Comparison of ENCODE assay signal across 8 cellular contexts in the genomic region with DNA sequence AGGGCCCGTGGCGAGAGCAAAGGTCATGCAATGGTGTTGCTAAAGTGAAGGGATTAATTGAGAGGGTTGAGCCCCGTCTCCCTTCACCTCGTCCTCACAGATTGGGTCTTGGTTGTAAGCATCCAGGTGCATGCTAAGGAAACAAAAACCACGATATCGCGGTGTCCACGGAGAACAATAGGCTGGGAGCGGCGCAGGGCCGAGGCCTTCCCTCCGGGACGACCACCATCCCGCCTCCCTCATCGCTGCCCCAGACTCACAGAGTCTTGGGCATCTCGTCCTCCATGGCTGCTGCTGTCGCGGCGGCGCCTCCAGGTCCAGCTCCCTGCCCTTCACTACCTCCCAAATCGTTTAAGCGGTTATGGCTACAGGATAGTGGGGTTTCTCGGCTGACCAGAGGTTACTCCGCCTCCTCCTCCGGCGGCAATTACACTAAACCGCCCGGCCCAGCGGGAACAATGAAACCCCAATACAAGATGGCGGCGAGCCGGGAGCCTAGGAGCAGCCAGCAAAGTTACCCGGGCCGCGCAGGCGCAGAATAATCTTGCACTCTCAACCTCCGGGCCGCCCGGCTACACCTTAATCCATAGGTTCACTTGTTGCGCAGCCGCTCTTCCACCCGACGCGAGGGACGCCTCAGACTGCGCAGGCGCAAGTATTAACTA. TPM values are rescaled to one million over a fixed set of nuclear protein-coding genes. Genes with fewer than 3 reads are reported as not detected.
A peak's percentile ranks its signal among the peaks of the same experiment; 100 is the strongest.
DNase-seq lines count a peak whose midpoint lies in the region; ATAC-seq, FAIRE-seq and TF ChIP-seq lines count a peak whose summit lies in the region.

A gene with protein sequence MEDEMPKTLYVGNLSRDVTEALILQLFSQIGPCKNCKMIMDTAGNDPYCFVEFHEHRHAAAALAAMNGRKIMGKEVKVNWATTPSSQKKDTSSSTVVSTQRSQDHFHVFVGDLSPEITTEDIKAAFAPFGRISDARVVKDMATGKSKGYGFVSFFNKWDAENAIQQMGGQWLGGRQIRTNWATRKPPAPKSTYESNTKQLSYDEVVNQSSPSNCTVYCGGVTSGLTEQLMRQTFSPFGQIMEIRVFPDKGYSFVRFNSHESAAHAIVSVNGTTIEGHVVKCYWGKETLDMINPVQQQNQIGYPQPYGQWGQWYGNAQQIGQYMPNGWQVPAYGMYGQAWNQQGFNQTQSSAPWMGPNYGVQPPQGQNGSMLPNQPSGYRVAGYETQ (minus strand): TSS at position 484 of the 665 bp plus-strand sequence. CDS start 198 bp downstream, at position 286.

- CTCF ChIA-PET in Calu3 (lab: Charles Lee): no interaction called here
- CTCF ChIA-PET in endothelial cell of umbilical vein (lab: Charles Lee): no interaction called here

- ATAC-seq in GM21447 (IDR thresholded peaks at IDR 0.05; ENCODE audit: unreplicated experiment): peak; percentile 96

- H3K9me3 ChIP-seq in HUES64 (ENCODE audit: insufficient read depth, low read depth, low read length) (no peaks in the 10 kb centered on the region), OCI-LY1 (ENCODE audit: low read length) (no peaks in the 10 kb centered on the region), endothelial cell of umbilical vein (replicated peaks; ENCODE audit: control insufficient read depth, insufficient read depth, low read length) (no peaks in the 10 kb centered on the region)

- no peaks in the 10 kb centered on the region for H3K9me2 ChIP-seq in OCI-LY1 (ENCODE audit: low read depth, low read length)

- peak within 1 kb of the TSS; percentile 80 for H3K4me3 ChIP-seq in HUES64 (ENCODE audit: low read length)
- H3K4me3 ChIP-seq in OCI-LY1 (ENCODE audit: low read depth, low read length, poor library complexity, severe bottlenecking): peak within 1 kb of the TSS; percentile 91
- peak within 1 kb of the TSS; percentile 75 to 100 (median 97) for H3K4me3 ChIP-seq in endothelial cell of umbilical vein (replicated peaks in 1 of 3; ENCODE audit: insufficient read depth in 1 of 3, low read depth in 1 of 3, low read length in 3 of 3)

- H3F3A ChIP-seq in OCI-LY1 (ENCODE audit: insufficient read depth, low read length): 0 out of 2 replicates have a peak, but pooled peaks cover 6% of the 10 kb centered on the region

- H2AFZ ChIP-seq in OCI-LY1 (ENCODE audit: low read length) (no peak within 1 kb of the TSS), endothelial cell of umbilical vein (ENCODE audit: low read depth, low read length) (peak within 1 kb of the TSS; percentile 2)

- peaks cover 9% of the 10 kb centered on the region; the same call in 1 of the 2 replicates for H3K36me3 ChIP-seq in HUES64 (ENCODE audit: insufficient read depth, low read length)
- H3K36me3 ChIP-seq in OCI-LY1 (ENCODE audit: insufficient read depth, low read length): peaks cover 11% of the 10 kb centered on the region; the same call in 1 of the 2 replicates
- no peaks in the 10 kb centered on the region for H3K36me3 ChIP-seq in endothelial cell of umbilical vein (ENCODE audit: control insufficient read depth in 2 of 2, extremely low read depth in 1 of 2, insufficient read depth in 2 of 2, low read length in 2 of 2)

- dilution Hi-C loops in endothelial cell of umbilical vein (cut with MboI; ENCODE audit: extremely low pct_ligation_motif_present, low sequenced_read_pairs): no loop called here

- no peaks in the 10 kb centered on the region for H3K27me3 Mint-ChIP-seq in Calu3 (ENCODE audit: unreplicated experiment)

- peak within 1 kb of the TSS; percentile 99 for H3K9ac ChIP-seq in HUES64 (ENCODE audit: low read depth, low read length)
- peak within 1 kb of the TSS; percentile 96 for H3K9ac ChIP-seq in OCI-LY1 (ENCODE audit: low read length)
- peak within 1 kb of the TSS; percentile 95 for H3K9ac ChIP-seq in endothelial cell of umbilical vein (replicated peaks; ENCODE audit: extremely low read depth, insufficient read depth, low read length)

- BruUV-seq in Calu3 (replicated peaks; lab: Mats Ljungman, UMichigan): TSS peak; percentile 72
- BruUV-seq in endothelial cell of umbilical vein (replicated peaks; lab: Mats Ljungman, UMichigan): TSS peak; percentile 65

- H3K4me1 Mint-ChIP-seq in Calu3 (ENCODE audit: low read depth, unreplicated experiment): peaks cover 20% of the 10 kb centered on the region

- no peaks in the 10 kb centered on the region for H3K9me1 ChIP-seq in endothelial cell of umbilical vein (replicated peaks; ENCODE audit: control insufficient read depth, extremely low read depth, insufficient read depth, low read length)

- H3K4me3 Mint-ChIP-seq in Calu3 (ENCODE audit: low read depth, unreplicated experiment): peak within 1 kb of the TSS; percentile 79

- intact Hi-C loops in Calu3 (cut with micrococcal nuclease; ENCODE audit: unreplicated experiment) (no loop called here), endothelial cell of umbilical vein (cut with micrococcal nuclease) (loop anchor here (2.0 to 10.0 kb wide), 4 partner anchors 45 to 333 kb away; partner anchors contain the start of genes MXD1, PCBP1 and SNRPG)

- TF ChIP-seq POLR2A in endothelial cell of umbilical vein (IDR thresholded peaks at IDR 0.05; ENCODE audit: low read depth, low read length): peak; percentile 96

- no peaks in the 10 kb centered on the region for H3K9me3 Mint-ChIP-seq in Calu3 (ENCODE audit: low read depth, unreplicated experiment)

- POLR2A ChIA-PET in endothelial cell of umbilical vein (lab: Charles Lee): no interaction called here

- H3K27ac ChIP-seq in HUES64 (ENCODE audit: low read depth, low read length) (peak within 1 kb of the TSS; percentile 100), OCI-LY1 (ENCODE audit: low read depth, low read length, poor library complexity, severe bottlenecking) (peak within 1 kb of the TSS; percentile 90), endothelial cell of umbilical vein (ENCODE audit: insufficient read depth, low read depth, low read length) (peak within 1 kb of the TSS; percentile 82)

- FAIRE-seq in endothelial cell of umbilical vein (lab: Jason Lieb, UNC): peak; percentile 93

- H3K79me2 ChIP-seq in OCI-LY1 (ENCODE audit: insufficient read depth, low read length) (peaks cover 51% of the 10 kb centered on the region), endothelial cell of umbilical vein (ENCODE audit: control insufficient read depth, insufficient read depth, low read length) (peaks cover 51% of the 10 kb centered on the region)

- H3K36me3 Mint-ChIP-seq in Calu3 (ENCODE audit: insufficient read depth, unreplicated experiment): peaks cover 42% of the 10 kb centered on the region

- H4K20me1 ChIP-seq in OCI-LY1 (ENCODE audit: insufficient read depth, low read length) (no peaks in the 10 kb centered on the region), endothelial cell of umbilical vein (replicated peaks; ENCODE audit: control insufficient read depth, extremely low read depth, insufficient read depth, low read length) (peaks cover 11% of the 10 kb centered on the region)

- H3K4me2 ChIP-seq in OCI-LY1 (ENCODE audit: low read length) (peak within 1 kb of the TSS; percentile 95), endothelial cell of umbilical vein (ENCODE audit: insufficient read depth, low read length) (peak within 1 kb of the TSS; percentile 96)

- H3K4me1 ChIP-seq in HUES64 (ENCODE audit: insufficient read depth, low read length) (peaks cover 20% of the 10 kb centered on the region), OCI-LY1 (ENCODE audit: insufficient read depth, low read length, severe bottlenecking) (peaks cover 51% of the 10 kb centered on the region), endothelial cell of umbilical vein (ENCODE audit: control insufficient read depth, extremely low read depth, insufficient read depth, low read length) (peaks cover 23% of the 10 kb centered on the region)

- H3K27me3 ChIP-seq in HUES64 (ENCODE audit: insufficient read depth, low read length) (no peaks in the 10 kb centered on the region), OCI-LY1 (ENCODE audit: insufficient read depth, low read length) (no peaks in the 10 kb centered on the region), endothelial cell of umbilical vein (ENCODE audit: control insufficient read depth in 2 of 2, insufficient read depth in 2 of 2, low read length in 2 of 2) (no peaks in the 10 kb centered on the region)

- TF ChIP-seq CTCF in Calu3 (IDR thresholded peaks at IDR 0.05; ENCODE audit: unreplicated experiment): no peak
- no peak for TF ChIP-seq CTCF in OCI-LY1 (IDR thresholded peaks at IDR 0.05; ENCODE audit: low read length)
- TF ChIP-seq CTCF in endothelial cell of umbilical vein (IDR thresholded peaks at IDR 0.05; ENCODE audit: extremely low read depth in 1 of 2, insufficient read depth in 1 of 2, low read depth in 1 of 2, low read length in 2 of 2): no peak

- WGBS in HUES64: under 1% methylated on average over 47 of the region's 47 CpGs

- H3K27ac Mint-ChIP-seq in Calu3 (ENCODE audit: unreplicated experiment): peak within 1 kb of the TSS; percentile 92

- DNase-seq in Calu3 (peak; percentile 97), endothelial cell of umbilical vein (ENCODE audit: low read depth, low spot score) (peak; percentile 99), middle frontal gyrus (ENCODE audit: extremely low spot score, low spot score) (peak; percentile 91)
- DNase-seq in activated CD8-positive, alpha-beta memory T cell treated with anti-CD3 and anti-CD28 coated beads, Interleukin-2, amount 50 U/mL, for 4 hours: peak; percentile 97
- DNase-seq in stimulated activated CD8-positive, alpha-beta memory T cell treated with anti-CD3 and anti-CD28 coated beads, Interleukin-2, amount 100 ng/mL, for 48 hours (ENCODE audit: low read depth in 2 of 2): peak; percentile 96 to 98

TF ChIP-seq in endothelial cell of umbilical vein, 7 proteins besides CTCF, POLR2A, EP300 and RAD21:
- TF ChIP-seq EZH2 (IDR thresholded peaks at IDR 0.05; ENCODE audit: borderline replicate concordance, low read depth, low read length, severe bottlenecking) (no peak), MYC (IDR thresholded peaks at IDR 0.05; ENCODE audit: low read depth, low read length) (no peak), FOS (IDR thresholded peaks at IDR 0.05; ENCODE audit: borderline replicate concordance, insufficient read depth, low read length) (no peak), POLR2AphosphoS5 (IDR thresholded peaks at IDR 0.05; ENCODE audit: insufficient read depth, low read depth, low read length) (peak; percentile 86)
TF ChIP-seq in endothelial cell of umbilical vein: peak in this region for 1.

RNA-seq across cellular contexts. Expression of the gene that starts here (rescaled TPM):
- total RNA-seq in Calu3 (2022) (127 and 130 TPM in 2 replicates), endothelial cell of umbilical vein (140 and 163 TPM in 2 replicates)
- polyA plus RNA-seq in HUES64 (2013, experiment 1 of 2): 91.3 TPM
- 99.4 TPM for polyA plus RNA-seq in HUES64 (2013, experiment 2 of 2)
- polyA plus RNA-seq in endothelial cell of umbilical vein: 49.8 and 60.2 TPM in 2 replicates
- 55.0 and 63.8 TPM in 2 replicates for polyA plus RNA-seq in endothelial cell of umbilical vein (2011; cell fraction: cytosol; rRNA removed)
- polyA plus RNA-seq in endothelial cell of umbilical vein (2011; cell fraction: nucleus; rRNA removed): 656 and 659 TPM in 2 replicates
- polyA plus RNA-seq in endothelial cell of umbilical vein (2012): 92.5 and 92.8 TPM in 2 replicates
- 265 and 268 TPM in 2 replicates for polyA minus RNA-seq in endothelial cell of umbilical vein
- 44.9 TPM for polyA minus RNA-seq in endothelial cell of umbilical vein (2011; cell fraction: cytosol; rRNA and poly(A)+ RNA removed)
- polyA minus RNA-seq in endothelial cell of umbilical vein (2011; cell fraction: nucleus; rRNA and poly(A)+ RNA removed): 234 and 261 TPM in 2 replicates

Comparison
In these comparisons a context has a peak if more than half of its experiments do, and no peak if none do; other contexts are left out.
1. Peak in every context shown above with its lines: DNase-seq, ATAC-seq, H3K4me3 ChIP-seq and H3K27ac ChIP-seq.